1 cellular context compared by ENCODE assay signal in the genomic region with DNA sequence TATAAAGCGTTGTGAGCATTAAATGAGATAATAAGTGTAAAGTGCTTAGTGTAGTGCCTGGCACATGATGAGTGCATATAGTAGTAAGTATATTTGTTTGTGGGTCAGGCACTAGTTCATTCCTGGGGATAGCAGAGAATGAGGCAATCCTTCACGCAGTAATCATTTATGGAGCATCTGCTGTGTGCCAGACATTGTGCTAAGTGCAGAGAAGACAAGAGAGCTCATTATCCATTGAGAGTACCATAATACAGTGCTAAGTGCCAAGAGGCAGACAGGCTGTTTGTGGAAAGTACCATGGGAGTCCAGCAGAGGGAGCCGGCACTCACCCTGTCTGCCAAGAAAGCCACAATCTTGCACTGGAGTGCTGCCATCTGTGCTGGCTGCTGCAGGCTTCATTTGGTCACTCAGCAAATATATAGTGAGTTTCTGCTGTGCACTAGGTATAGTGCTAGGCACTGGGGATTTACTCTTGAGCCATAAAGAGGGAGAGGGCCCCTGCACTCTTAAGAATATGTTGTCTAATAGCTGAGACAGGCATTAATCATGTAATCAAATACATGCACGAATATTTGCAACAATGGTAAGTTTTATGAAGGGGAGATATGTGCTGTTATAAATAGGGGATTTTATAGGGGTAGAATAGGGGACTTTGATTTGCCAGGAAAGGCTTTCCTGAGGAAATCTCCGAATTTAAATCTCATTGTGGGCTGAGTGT.
TF ChIP-seq lines count a peak whose summit lies in the region.

No MANE protein-coding gene starts in this region.

TF ChIP-seq in HepG2, 621 proteins besides CTCF, POLR2A, EP300 and RAD21 (continued from another document and continues in another):
- TF ChIP-seq, protein P1, sequence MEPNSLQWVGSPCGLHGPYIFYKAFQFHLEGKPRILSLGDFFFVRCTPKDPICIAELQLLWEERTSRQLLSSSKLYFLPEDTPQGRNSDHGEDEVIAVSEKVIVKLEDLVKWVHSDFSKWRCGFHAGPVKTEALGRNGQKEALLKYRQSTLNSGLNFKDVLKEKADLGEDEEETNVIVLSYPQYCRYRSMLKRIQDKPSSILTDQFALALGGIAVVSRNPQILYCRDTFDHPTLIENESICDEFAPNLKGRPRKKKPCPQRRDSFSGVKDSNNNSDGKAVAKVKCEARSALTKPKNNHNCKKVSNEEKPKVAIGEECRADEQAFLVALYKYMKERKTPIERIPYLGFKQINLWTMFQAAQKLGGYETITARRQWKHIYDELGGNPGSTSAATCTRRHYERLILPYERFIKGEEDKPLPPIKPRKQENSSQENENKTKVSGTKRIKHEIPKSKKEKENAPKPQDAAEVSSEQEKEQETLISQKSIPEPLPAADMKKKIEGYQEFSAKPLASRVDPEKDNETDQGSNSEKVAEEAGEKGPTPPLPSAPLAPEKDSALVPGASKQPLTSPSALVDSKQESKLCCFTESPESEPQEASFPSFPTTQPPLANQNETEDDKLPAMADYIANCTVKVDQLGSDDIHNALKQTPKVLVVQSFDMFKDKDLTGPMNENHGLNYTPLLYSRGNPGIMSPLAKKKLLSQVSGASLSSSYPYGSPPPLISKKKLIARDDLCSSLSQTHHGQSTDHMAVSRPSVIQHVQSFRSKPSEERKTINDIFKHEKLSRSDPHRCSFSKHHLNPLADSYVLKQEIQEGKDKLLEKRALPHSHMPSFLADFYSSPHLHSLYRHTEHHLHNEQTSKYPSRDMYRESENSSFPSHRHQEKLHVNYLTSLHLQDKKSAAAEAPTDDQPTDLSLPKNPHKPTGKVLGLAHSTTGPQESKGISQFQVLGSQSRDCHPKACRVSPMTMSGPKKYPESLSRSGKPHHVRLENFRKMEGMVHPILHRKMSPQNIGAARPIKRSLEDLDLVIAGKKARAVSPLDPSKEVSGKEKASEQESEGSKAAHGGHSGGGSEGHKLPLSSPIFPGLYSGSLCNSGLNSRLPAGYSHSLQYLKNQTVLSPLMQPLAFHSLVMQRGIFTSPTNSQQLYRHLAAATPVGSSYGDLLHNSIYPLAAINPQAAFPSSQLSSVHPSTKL (CRISPR knock-in tag; IDR thresholded peaks at IDR 0.05) = peak; percentile 41; the same call in 1 of the 2 replicates
- no peak for TF ChIP-seq AHR (CRISPR knock-in tag; IDR thresholded peaks at IDR 0.05)
- TF ChIP-seq ZNF672 (CRISPR knock-in tag; IDR thresholded peaks at IDR 0.05) = no peak
- no peak for TF ChIP-seq THYN1 (CRISPR knock-in tag; IDR thresholded peaks at IDR 0.05; ENCODE audit: borderline replicate concordance, low read depth)
- TF ChIP-seq MXI1 (IDR thresholded peaks at IDR 0.05; ENCODE audit: borderline replicate concordance, low read depth, low read length) = no peak
- no peak for TF ChIP-seq CENPX (CRISPR knock-in tag; IDR thresholded peaks at IDR 0.05)
- TF ChIP-seq IKZF4 (CRISPR knock-in tag; IDR thresholded peaks at IDR 0.05; ENCODE audit: borderline replicate concordance, low read depth, not compliant biosample characterization) = no peak
- TF ChIP-seq, protein P2, sequence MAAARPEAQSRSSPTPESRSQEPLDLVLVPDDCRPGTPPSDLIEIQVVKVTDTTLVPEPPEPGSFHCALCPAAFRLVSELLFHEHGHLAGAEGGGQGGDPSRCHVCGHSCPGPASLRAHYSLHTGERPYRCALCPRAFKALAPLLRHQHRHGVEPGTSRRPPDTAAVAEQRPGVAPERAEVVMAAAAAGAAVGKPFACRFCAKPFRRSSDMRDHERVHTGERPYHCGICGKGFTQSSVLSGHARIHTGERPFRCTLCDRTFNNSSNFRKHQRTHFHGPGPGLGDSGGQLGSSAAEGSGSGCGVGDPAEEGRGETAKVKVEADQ (CRISPR knock-in tag; IDR thresholded peaks at IDR 0.05; ENCODE audit: borderline replicate concordance) = no peak
- TF ChIP-seq ZZZ3 (CRISPR knock-in tag; IDR thresholded peaks at IDR 0.05; ENCODE audit: borderline replicate concordance) = no peak
- no peak for TF ChIP-seq ZBTB38 (CRISPR knock-in tag; IDR thresholded peaks at IDR 0.05)
- TF ChIP-seq, protein P3, sequence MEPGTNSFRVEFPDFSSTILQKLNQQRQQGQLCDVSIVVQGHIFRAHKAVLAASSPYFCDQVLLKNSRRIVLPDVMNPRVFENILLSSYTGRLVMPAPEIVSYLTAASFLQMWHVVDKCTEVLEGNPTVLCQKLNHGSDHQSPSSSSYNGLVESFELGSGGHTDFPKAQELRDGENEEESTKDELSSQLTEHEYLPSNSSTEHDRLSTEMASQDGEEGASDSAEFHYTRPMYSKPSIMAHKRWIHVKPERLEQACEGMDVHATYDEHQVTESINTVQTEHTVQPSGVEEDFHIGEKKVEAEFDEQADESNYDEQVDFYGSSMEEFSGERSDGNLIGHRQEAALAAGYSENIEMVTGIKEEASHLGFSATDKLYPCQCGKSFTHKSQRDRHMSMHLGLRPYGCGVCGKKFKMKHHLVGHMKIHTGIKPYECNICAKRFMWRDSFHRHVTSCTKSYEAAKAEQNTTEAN (CRISPR knock-in tag; conservative IDR thresholded peaks at IDR 0.05) = no peak
- peak; percentile 63 for TF ChIP-seq SMC3 (IDR thresholded peaks at IDR 0.05; ENCODE audit: low read length)
- no peak for TF ChIP-seq ZSCAN29 (CRISPR knock-in tag; conservative IDR thresholded peaks at IDR 0.05)
- no peak for TF ChIP-seq WIZ (CRISPR knock-in tag; IDR thresholded peaks at IDR 0.05)
- no peak for TF ChIP-seq NFE2 (CRISPR knock-in tag; IDR thresholded peaks at IDR 0.05)
- no peak for TF ChIP-seq MEIS1 (CRISPR knock-in tag; IDR thresholded peaks at IDR 0.05; ENCODE audit: borderline replicate concordance)
- TF ChIP-seq, protein P4, sequence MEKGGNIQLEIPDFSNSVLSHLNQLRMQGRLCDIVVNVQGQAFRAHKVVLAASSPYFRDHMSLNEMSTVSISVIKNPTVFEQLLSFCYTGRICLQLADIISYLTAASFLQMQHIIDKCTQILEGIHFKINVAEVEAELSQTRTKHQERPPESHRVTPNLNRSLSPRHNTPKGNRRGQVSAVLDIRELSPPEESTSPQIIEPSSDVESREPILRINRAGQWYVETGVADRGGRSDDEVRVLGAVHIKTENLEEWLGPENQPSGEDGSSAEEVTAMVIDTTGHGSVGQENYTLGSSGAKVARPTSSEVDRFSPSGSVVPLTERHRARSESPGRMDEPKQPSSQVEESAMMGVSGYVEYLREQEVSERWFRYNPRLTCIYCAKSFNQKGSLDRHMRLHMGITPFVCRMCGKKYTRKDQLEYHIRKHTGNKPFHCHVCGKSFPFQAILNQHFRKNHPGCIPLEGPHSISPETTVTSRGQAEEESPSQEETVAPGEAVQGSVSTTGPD (CRISPR knock-in tag; IDR thresholded peaks at IDR 0.05) = no peak
- TF ChIP-seq, protein P5, sequence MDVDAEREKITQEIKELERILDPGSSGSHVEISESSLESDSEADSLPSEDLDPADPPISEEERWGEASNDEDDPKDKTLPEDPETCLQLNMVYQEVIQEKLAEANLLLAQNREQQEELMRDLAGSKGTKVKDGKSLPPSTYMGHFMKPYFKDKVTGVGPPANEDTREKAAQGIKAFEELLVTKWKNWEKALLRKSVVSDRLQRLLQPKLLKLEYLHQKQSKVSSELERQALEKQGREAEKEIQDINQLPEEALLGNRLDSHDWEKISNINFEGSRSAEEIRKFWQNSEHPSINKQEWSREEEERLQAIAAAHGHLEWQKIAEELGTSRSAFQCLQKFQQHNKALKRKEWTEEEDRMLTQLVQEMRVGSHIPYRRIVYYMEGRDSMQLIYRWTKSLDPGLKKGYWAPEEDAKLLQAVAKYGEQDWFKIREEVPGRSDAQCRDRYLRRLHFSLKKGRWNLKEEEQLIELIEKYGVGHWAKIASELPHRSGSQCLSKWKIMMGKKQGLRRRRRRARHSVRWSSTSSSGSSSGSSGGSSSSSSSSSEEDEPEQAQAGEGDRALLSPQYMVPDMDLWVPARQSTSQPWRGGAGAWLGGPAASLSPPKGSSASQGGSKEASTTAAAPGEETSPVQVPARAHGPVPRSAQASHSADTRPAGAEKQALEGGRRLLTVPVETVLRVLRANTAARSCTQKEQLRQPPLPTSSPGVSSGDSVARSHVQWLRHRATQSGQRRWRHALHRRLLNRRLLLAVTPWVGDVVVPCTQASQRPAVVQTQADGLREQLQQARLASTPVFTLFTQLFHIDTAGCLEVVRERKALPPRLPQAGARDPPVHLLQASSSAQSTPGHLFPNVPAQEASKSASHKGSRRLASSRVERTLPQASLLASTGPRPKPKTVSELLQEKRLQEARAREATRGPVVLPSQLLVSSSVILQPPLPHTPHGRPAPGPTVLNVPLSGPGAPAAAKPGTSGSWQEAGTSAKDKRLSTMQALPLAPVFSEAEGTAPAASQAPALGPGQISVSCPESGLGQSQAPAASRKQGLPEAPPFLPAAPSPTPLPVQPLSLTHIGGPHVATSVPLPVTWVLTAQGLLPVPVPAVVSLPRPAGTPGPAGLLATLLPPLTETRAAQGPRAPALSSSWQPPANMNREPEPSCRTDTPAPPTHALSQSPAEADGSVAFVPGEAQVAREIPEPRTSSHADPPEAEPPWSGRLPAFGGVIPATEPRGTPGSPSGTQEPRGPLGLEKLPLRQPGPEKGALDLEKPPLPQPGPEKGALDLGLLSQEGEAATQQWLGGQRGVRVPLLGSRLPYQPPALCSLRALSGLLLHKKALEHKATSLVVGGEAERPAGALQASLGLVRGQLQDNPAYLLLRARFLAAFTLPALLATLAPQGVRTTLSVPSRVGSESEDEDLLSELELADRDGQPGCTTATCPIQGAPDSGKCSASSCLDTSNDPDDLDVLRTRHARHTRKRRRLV (CRISPR knock-in tag; IDR thresholded peaks at IDR 0.05) = no peak
- no peak for TF ChIP-seq ZNF605 (CRISPR knock-in tag; IDR thresholded peaks at IDR 0.05)
- TF ChIP-seq SMYD3 (CRISPR knock-in tag; IDR thresholded peaks at IDR 0.05) = 0 out of 2 replicates have a peak, but pooled peaks have one; percentile 31
- no peak for TF ChIP-seq ZNF563 (CRISPR knock-in tag; IDR thresholded peaks at IDR 0.05)
- TF ChIP-seq ZBTB21 (CRISPR knock-in tag; IDR thresholded peaks at IDR 0.05) = peak; percentile 66; the same call in 1 of the 2 replicates
- no peak for TF ChIP-seq TCF7 (IDR thresholded peaks at IDR 0.05; ENCODE audit: low read depth)
- no peak for TF ChIP-seq ISL2 (CRISPR knock-in tag; IDR thresholded peaks at IDR 0.05)
- TF ChIP-seq, protein P6, sequence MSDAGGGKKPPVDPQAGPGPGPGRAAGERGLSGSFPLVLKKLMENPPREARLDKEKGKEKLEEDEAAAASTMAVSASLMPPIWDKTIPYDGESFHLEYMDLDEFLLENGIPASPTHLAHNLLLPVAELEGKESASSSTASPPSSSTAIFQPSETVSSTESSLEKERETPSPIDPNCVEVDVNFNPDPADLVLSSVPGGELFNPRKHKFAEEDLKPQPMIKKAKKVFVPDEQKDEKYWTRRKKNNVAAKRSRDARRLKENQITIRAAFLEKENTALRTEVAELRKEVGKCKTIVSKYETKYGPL (CRISPR knock-in tag; IDR thresholded peaks at IDR 0.05) = no peak
- TF ChIP-seq HCFC1 (IDR thresholded peaks at IDR 0.05; ENCODE audit: low read depth, low read length) = no peak
- TF ChIP-seq, protein P7, sequence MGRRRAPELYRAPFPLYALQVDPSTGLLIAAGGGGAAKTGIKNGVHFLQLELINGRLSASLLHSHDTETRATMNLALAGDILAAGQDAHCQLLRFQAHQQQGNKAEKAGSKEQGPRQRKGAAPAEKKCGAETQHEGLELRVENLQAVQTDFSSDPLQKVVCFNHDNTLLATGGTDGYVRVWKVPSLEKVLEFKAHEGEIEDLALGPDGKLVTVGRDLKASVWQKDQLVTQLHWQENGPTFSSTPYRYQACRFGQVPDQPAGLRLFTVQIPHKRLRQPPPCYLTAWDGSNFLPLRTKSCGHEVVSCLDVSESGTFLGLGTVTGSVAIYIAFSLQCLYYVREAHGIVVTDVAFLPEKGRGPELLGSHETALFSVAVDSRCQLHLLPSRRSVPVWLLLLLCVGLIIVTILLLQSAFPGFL (CRISPR knock-in tag; IDR thresholded peaks at IDR 0.05) = no peak
- TF ChIP-seq HMGA1 (CRISPR knock-in tag; conservative IDR thresholded peaks at IDR 0.05) = no peak
- TF ChIP-seq ZNF549 (CRISPR knock-in tag; IDR thresholded peaks at IDR 0.05) = no peak
- no peak for TF ChIP-seq SP4 (CRISPR knock-in tag; IDR thresholded peaks at IDR 0.05)
- no peak; the same call in 1 of the 2 replicates for TF ChIP-seq HOXA5 (CRISPR knock-in tag; IDR thresholded peaks at IDR 0.05)
- TF ChIP-seq ZNF451 (CRISPR knock-in tag; IDR thresholded peaks at IDR 0.05) = no peak
- peak; percentile 73 for TF ChIP-seq TEAD3 (CRISPR knock-in tag; optimal IDR thresholded peaks at IDR 0.05; ENCODE audit: borderline replicate concordance)
- TF ChIP-seq, protein P8, sequence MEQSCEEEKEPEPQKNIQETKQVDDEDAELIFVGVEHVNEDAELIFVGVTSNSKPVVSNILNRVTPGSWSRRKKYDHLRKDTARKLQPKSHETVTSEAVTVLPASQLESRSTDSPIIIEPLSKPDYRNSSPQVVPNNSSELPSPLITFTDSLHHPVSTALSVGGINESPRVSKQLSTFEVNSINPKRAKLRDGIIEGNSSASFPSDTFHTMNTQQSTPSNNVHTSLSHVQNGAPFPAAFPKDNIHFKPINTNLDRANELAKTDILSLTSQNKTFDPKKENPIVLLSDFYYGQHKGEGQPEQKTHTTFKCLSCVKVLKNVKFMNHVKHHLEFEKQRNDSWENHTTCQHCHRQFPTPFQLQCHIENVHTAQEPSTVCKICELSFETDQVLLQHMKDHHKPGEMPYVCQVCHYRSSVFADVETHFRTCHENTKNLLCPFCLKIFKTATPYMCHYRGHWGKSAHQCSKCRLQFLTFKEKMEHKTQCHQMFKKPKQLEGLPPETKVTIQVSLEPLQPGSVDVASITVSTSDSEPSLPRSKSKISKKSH (CRISPR knock-in tag; IDR thresholded peaks at IDR 0.05; ENCODE audit: borderline replicate concordance) = no peak
- peak; percentile 24 for TF ChIP-seq YY1 (IDR thresholded peaks at IDR 0.05; ENCODE audit: insufficient read depth, insufficient replicate concordance, low read depth, low read length)
- TF ChIP-seq PITX1 (CRISPR knock-in tag; IDR thresholded peaks at IDR 0.05) = no peak
- TF ChIP-seq, protein P9, sequence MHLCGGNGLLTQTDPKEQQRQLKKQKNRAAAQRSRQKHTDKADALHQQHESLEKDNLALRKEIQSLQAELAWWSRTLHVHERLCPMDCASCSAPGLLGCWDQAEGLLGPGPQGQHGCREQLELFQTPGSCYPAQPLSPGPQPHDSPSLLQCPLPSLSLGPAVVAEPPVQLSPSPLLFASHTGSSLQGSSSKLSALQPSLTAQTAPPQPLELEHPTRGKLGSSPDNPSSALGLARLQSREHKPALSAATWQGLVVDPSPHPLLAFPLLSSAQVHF (CRISPR knock-in tag; IDR thresholded peaks at IDR 0.05) = no peak
- no peak for TF ChIP-seq ZKSCAN5 (CRISPR knock-in tag; IDR thresholded peaks at IDR 0.05)
- TF ChIP-seq ZNF570 (CRISPR knock-in tag; IDR thresholded peaks at IDR 0.05; ENCODE audit: borderline replicate concordance) = no peak
- TF ChIP-seq CEBPB (IDR thresholded peaks at IDR 0.05; ENCODE audit: borderline replicate concordance, low read depth, low read length) = peak; percentile 73
- no peak for TF ChIP-seq ZC3H4 (CRISPR knock-in tag; IDR thresholded peaks at IDR 0.05; ENCODE audit: borderline replicate concordance)
- TF ChIP-seq ZNF550 (CRISPR knock-in tag; IDR thresholded peaks at IDR 0.05; ENCODE audit: borderline replicate concordance) = no peak
- 0 out of 2 replicates have a peak, but pooled peaks have one; percentile 33 for TF ChIP-seq GTF3A (CRISPR knock-in tag; conservative IDR thresholded peaks at IDR 0.05)
- TF ChIP-seq ZNF124 (CRISPR knock-in tag; IDR thresholded peaks at IDR 0.05) = no peak
- no peak for TF ChIP-seq ZNF703 (CRISPR knock-in tag; IDR thresholded peaks at IDR 0.05; ENCODE audit: borderline replicate concordance)
- no peak for TF ChIP-seq SIN3B (IDR thresholded peaks at IDR 0.05; ENCODE audit: low read length)
- no peak for TF ChIP-seq ZNF274 (CRISPR knock-in tag; IDR thresholded peaks at IDR 0.05)
- TF ChIP-seq ZNF33B (CRISPR knock-in tag; IDR thresholded peaks at IDR 0.05) = no peak
- TF ChIP-seq NR3C1 (CRISPR knock-in tag; IDR thresholded peaks at IDR 0.05) = no peak
- TF ChIP-seq GLI4 (CRISPR knock-in tag; IDR thresholded peaks at IDR 0.05; ENCODE audit: borderline replicate concordance) = no peak
- no peak for TF ChIP-seq ZNF383 (CRISPR knock-in tag; IDR thresholded peaks at IDR 0.05; ENCODE audit: borderline replicate concordance)
